In the genomic region with DNA sequence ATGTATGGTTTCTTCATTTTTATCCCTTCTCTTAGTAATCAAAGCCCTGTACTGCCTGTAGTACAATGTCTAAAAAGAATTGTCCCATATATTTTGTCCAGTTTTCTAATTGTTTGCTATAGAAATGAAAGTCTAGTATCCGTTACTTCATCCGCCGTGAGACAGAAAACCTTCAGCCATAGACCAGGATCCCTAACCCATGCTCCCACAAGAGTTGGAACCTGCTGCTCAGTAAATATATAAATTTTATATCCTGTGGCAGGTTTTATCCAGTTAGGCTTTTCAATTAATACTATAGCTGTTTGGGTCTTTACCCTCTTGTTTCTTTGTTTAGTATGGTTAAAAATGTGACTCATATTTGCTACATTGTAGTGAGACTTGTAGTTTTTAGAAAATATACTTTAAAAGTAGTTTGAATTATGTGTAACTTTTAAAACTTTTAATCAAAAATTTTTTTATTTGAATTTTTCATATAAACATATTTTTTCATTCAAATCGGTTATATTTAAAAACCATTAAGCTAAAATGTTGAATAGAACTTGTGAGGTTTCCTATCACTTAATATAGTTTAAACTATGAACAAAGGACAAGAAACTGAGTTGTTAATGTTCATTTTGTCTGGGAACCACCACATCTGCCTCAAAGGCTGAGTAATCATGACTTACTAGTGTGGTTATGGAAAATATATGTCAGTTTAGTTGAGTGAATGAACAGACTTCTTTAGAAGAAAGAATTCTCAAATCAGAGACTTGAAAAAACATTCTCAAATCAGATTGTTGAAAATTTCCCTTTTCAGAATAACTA, we compare ENCODE assay signal across 11 cellular contexts. TPM values are rescaled to one million over a fixed set of nuclear protein-coding genes. Genes with fewer than 3 reads are reported as not detected.
A peak's percentile ranks its signal among the peaks of the same experiment; 100 is the strongest.
DNase-seq lines count a peak whose midpoint lies in the region; ATAC-seq and TF ChIP-seq lines count a peak whose summit lies in the region.
"Had no signal": no experiment of that assay in that cellular context is flagged by ENCODE, and none has a peak within 500 bp of the region (broad histone marks: within the 10 kb centered on the region; RNA-seq: fewer than 3 reads in every experiment).

No MANE protein-coding gene starts in this region.

- H3K27me3 Mint-ChIP-seq in activated CD8-positive, alpha-beta memory T cell treated with anti-CD3 and anti-CD28 coated beads, Interleukin-2, amount 10 ng/mL, durations not matched to agents 7 days and 5 days: no peaks in the 10 kb centered on the region
- no peaks in the 10 kb centered on the region for H3K27me3 Mint-ChIP-seq in T-helper 1 cell treated with Interleukin-12 subunit alpha and Interleukin-12 subunit beta and Interleukin-4 antibody, amounts not matched to agents 30 μg/mL and 1 μg/mL, for 36 hours (ENCODE audit: low read depth)
- no peaks in the 10 kb centered on the region for H3K27me3 Mint-ChIP-seq in stimulated activated naive CD8-positive, alpha-beta T cell treated with anti-CD3 and anti-CD28 coated beads, Interleukin-15, amount 100 ng/mL, for 72 hours
- H3K27me3 Mint-ChIP-seq: memory B cell had no signal

- H3K9me3 ChIP-seq in left ventricle myocardium inferior (replicated peaks): peaks cover 7% of the 10 kb centered on the region

- H3K9me3 Mint-ChIP-seq in activated CD8-positive, alpha-beta memory T cell treated with anti-CD3 and anti-CD28 coated beads, Interleukin-2, amount 10 ng/mL, durations not matched to agents 7 days and 5 days (ENCODE audit: low read depth): peaks cover 7% of the 10 kb centered on the region
- peaks cover 18% of the 10 kb centered on the region for H3K9me3 Mint-ChIP-seq in T-helper 1 cell treated with Interleukin-12 subunit alpha and Interleukin-12 subunit beta and Interleukin-4 antibody, amounts not matched to agents 30 μg/mL and 1 μg/mL, for 36 hours
- H3K9me3 Mint-ChIP-seq in stimulated activated naive CD8-positive, alpha-beta T cell treated with anti-CD3 and anti-CD28 coated beads, Interleukin-15, amount 100 ng/mL, for 72 hours: peaks cover 6 to 11% of the 10 kb centered on the region in 2 donors

- H3K27ac Mint-ChIP-seq in activated CD8-positive, alpha-beta memory T cell treated with anti-CD3 and anti-CD28 coated beads, Interleukin-2, amount 10 ng/mL, durations not matched to agents 7 days and 5 days: peak overlapping the region; percentile 89
- H3K27ac Mint-ChIP-seq in T-helper 1 cell treated with Interleukin-12 subunit alpha and Interleukin-12 subunit beta and Interleukin-4 antibody, amounts not matched to agents 30 μg/mL and 1 μg/mL, for 36 hours: peak overlapping the region; percentile 93
- H3K27ac Mint-ChIP-seq in stimulated activated naive CD8-positive, alpha-beta T cell treated with anti-CD3 and anti-CD28 coated beads, Interleukin-15, amount 100 ng/mL, for 72 hours: peak overlapping the region; percentile 98 to 99
- H3K27ac Mint-ChIP-seq: memory B cell had no signal

- DNase-seq in activated CD8-positive, alpha-beta memory T cell treated with anti-CD3 and anti-CD28 coated beads, Interleukin-2, amount 10 ng/mL, durations not matched to agents 7 days and 5 days: no peak
- DNase-seq in activated CD8-positive, alpha-beta memory T cell treated with anti-CD3 and anti-CD28 coated beads, Interleukin-2, amount 50 U/mL, for 4 hours: no peak
- peak; percentile 85 for DNase-seq in fibroblast of peridontal ligament (ENCODE audit: extremely low read depth)
- peak in 1 of 2 donors; percentile 34 for DNase-seq in stimulated activated naive CD8-positive, alpha-beta T cell treated with anti-CD3 and anti-CD28 coated beads, Interleukin-15, amount 100 ng/mL, for 72 hours
- DNase-seq in NCI-H1092 (lab: John Stamatoyannopoulos, UW): no peak
- DNase-seq in left ventricle myocardium inferior: no peak
- DNase-seq in NCI-H2107 (lab: John Stamatoyannopoulos, UW): no peak
- DNase-seq: AML-193; stimulated activated CD8-positive, alpha-beta memory T cell treated with anti-CD3 and anti-CD28 coated beads, Interleukin-4, amount 100 ng/mL, for 48 hours had no signal

- H3K36me3 ChIP-seq in left ventricle myocardium inferior: peaks cover 43% of the 10 kb centered on the region

- peaks cover 54% of the 10 kb centered on the region for H3K4me1 Mint-ChIP-seq in activated CD8-positive, alpha-beta memory T cell treated with anti-CD3 and anti-CD28 coated beads, Interleukin-2, amount 10 ng/mL, durations not matched to agents 7 days and 5 days
- H3K4me1 Mint-ChIP-seq in T-helper 1 cell treated with Interleukin-12 subunit alpha and Interleukin-12 subunit beta and Interleukin-4 antibody, amounts not matched to agents 30 μg/mL and 1 μg/mL, for 36 hours (ENCODE audit: low read depth): peaks cover 51% of the 10 kb centered on the region
- H3K4me1 Mint-ChIP-seq in stimulated activated naive CD8-positive, alpha-beta T cell treated with anti-CD3 and anti-CD28 coated beads, Interleukin-15, amount 100 ng/mL, for 72 hours: peaks cover 66% of the 10 kb centered on the region

- H3K4me3 ChIP-seq in left ventricle myocardium inferior: no peak overlapping the region

- CTCF ChIA-PET in activated CD8-positive, alpha-beta memory T cell treated with anti-CD3 and anti-CD28 coated beads, Interleukin-2, amount 10 ng/mL, durations not matched to agents 7 days and 5 days (lab: Charles Lee): interaction anchor here (1.1 to 3.0 kb wide), 6 partner anchors 9 to 29 kb away, joined by 3 to 17 read pairs (median 4); no protein-coding TSS in a partner anchor

- H3K36me3 Mint-ChIP-seq in activated CD8-positive, alpha-beta memory T cell treated with anti-CD3 and anti-CD28 coated beads, Interleukin-2, amount 10 ng/mL, durations not matched to agents 7 days and 5 days: peaks cover 57% of the 10 kb centered on the region
- H3K36me3 Mint-ChIP-seq in T-helper 1 cell treated with Interleukin-12 subunit alpha and Interleukin-12 subunit beta and Interleukin-4 antibody, amounts not matched to agents 30 μg/mL and 1 μg/mL, for 36 hours (ENCODE audit: low read depth): peaks cover 47% of the 10 kb centered on the region

- H3K27me3 ChIP-seq in left ventricle myocardium inferior (ENCODE audit: low read depth): no peaks in the 10 kb centered on the region

- intact Hi-C loops in left ventricle myocardium inferior (cut with micrococcal nuclease): no loop called here

- peaks cover 13% of the 10 kb centered on the region for H3K4me1 ChIP-seq in left ventricle myocardium inferior

- ATAC-seq in activated CD8-positive, alpha-beta memory T cell treated with anti-CD3 and anti-CD28 coated beads, Interleukin-2, amount 10 ng/mL, durations not matched to agents 7 days and 5 days: peak; percentile 74
- peak; percentile 86 for ATAC-seq in stimulated activated naive CD8-positive, alpha-beta T cell treated with anti-CD3 and anti-CD28 coated beads, Interleukin-15, amount 100 ng/mL, for 72 hours

- no peak overlapping the region for H3K27ac ChIP-seq in left ventricle myocardium inferior (replicated peaks)

- no peak for TF ChIP-seq CTCF in left ventricle myocardium inferior (IDR thresholded peaks at IDR 0.05; ENCODE audit: borderline replicate concordance)

- H3K4me3 Mint-ChIP-seq in activated CD8-positive, alpha-beta memory T cell treated with anti-CD3 and anti-CD28 coated beads, Interleukin-2, amount 10 ng/mL, durations not matched to agents 7 days and 5 days: peak overlapping the region; percentile 46
- peak overlapping the region; percentile 25 for H3K4me3 Mint-ChIP-seq in T-helper 1 cell treated with Interleukin-12 subunit alpha and Interleukin-12 subunit beta and Interleukin-4 antibody, amounts not matched to agents 30 μg/mL and 1 μg/mL, for 36 hours
- H3K4me3 Mint-ChIP-seq in stimulated activated naive CD8-positive, alpha-beta T cell treated with anti-CD3 and anti-CD28 coated beads, Interleukin-15, amount 100 ng/mL, for 72 hours: peak overlapping the region; percentile 38 to 82
- H3K4me3 Mint-ChIP-seq: memory B cell had no signal

RNA-seq across cellular contexts. Expression of a gene that starts 54.8 kb away (rescaled TPM):
- total RNA-seq in activated CD8-positive, alpha-beta memory T cell treated with anti-CD3 and anti-CD28 coated beads, Interleukin-2, amount 10 ng/mL, durations not matched to agents 7 days and 5 days: 100 to 1,000 TPM; 279 to 396 TPM
- total RNA-seq in left ventricle myocardium inferior: 50.8 TPM

RNA-seq across cellular contexts. Expression of a gene that starts 55.0 kb away (rescaled TPM):
- total RNA-seq in activated CD8-positive, alpha-beta memory T cell treated with anti-CD3 and anti-CD28 coated beads, Interleukin-2, amount 10 ng/mL, durations not matched to agents 7 days and 5 days: 10 to 100 TPM; 28.2 to 37.8 TPM
- total RNA-seq in left ventricle myocardium inferior: 10.9 TPM
